In the genomic region with DNA sequence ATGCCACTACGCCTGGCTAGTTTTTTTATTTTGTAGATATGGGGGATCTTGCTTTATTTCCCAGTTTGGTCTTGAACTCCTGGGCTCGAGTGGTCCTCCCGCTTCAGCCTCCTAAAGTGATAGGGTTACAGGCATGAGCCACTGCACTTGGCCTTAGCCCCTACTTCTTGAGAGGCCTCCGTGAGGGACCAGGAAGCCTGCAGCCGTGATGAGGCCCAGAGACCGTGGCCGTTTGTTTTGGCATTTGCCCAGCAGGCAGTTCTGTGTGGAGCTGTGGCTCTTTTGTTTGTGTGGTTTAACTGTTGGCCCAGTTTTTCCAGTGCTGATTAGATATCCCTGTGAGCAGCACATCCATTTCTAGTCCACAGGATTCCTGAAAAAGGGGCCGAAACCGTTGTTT, we compare ENCODE assay signal across 1 cellular context.
A peak's percentile ranks its signal among the peaks of the same experiment; 100 is the strongest.
TF ChIP-seq lines count a peak whose summit lies in the region.

No MANE protein-coding gene starts in this region.

TF ChIP-seq in HEK293, 187 proteins besides CTCF, POLR2A, EP300 and RAD21 (continued from another document):
- TF ChIP-seq, protein P1, sequence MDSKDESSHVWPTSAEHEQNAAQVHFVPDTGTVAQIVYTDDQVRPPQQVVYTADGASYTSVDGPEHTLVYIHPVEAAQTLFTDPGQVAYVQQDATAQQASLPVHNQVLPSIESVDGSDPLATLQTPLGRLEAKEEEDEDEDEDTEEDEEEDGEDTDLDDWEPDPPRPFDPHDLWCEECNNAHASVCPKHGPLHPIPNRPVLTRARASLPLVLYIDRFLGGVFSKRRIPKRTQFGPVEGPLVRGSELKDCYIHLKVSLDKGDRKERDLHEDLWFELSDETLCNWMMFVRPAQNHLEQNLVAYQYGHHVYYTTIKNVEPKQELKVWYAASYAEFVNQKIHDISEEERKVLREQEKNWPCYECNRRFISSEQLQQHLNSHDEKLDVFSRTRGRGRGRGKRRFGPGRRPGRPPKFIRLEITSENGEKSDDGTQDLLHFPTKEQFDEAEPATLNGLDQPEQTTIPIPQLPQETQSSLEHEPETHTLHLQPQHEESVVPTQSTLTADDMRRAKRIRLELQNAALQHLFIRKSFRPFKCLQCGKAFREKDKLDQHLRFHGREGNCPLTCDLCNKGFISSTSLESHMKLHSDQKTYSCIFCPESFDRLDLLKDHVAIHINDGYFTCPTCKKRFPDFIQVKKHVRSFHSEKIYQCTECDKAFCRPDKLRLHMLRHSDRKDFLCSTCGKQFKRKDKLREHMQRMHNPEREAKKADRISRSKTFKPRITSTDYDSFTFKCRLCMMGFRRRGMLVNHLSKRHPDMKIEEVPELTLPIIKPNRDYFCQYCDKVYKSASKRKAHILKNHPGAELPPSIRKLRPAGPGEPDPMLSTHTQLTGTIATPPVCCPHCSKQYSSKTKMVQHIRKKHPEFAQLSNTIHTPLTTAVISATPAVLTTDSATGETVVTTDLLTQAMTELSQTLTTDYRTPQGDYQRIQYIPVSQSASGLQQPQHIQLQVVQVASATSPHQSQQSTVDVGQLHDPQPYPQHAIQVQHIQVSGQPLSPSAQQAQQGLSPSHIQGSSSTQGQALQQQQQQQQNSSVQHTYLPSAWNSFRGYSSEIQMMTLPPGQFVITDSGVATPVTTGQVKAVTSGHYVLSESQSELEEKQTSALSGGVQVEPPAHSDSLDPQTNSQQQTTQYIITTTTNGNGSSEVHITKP (tag by site-specific recombination; IDR thresholded peaks at IDR 0.05) = peak; percentile 51
- TF ChIP-seq ZNF660 (tag by site-specific recombination; IDR thresholded peaks at IDR 0.05) = no peak
- no peak for TF ChIP-seq IKZF3 (tag by site-specific recombination; IDR thresholded peaks at IDR 0.05)
- no peak for TF ChIP-seq ZNF48 (tag by site-specific recombination; IDR thresholded peaks at IDR 0.05)
- no peak for TF ChIP-seq ZBTB7A (tag by site-specific recombination; IDR thresholded peaks at IDR 0.05; ENCODE audit: low read depth)
- TF ChIP-seq ZBTB17 (tag by site-specific recombination; IDR thresholded peaks at IDR 0.05) = peak; percentile 72
- TF ChIP-seq, protein P2, sequence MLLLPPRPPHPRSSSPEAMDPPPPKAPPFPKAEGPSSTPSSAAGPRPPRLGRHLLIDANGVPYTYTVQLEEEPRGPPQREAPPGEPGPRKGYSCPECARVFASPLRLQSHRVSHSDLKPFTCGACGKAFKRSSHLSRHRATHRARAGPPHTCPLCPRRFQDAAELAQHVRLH (tag by site-specific recombination; IDR thresholded peaks at IDR 0.05) = 0 out of 2 replicates have a peak, but pooled peaks have one; percentile 34
- peak; percentile 76 for TF ChIP-seq ZSCAN30 (tag by site-specific recombination; IDR thresholded peaks at IDR 0.05)
- 0 out of 2 replicates have a peak, but pooled peaks have one; percentile 45 for TF ChIP-seq ZNF600 (tag by site-specific recombination; IDR thresholded peaks at IDR 0.05)
- TF ChIP-seq ZNF549 (tag by site-specific recombination; IDR thresholded peaks at IDR 0.05) = no peak
- TF ChIP-seq ZNF335 (tag by site-specific recombination; conservative IDR thresholded peaks at IDR 0.05) = peak; percentile 77
- TF ChIP-seq ZNF114 (tag by site-specific recombination; IDR thresholded peaks at IDR 0.05) = no peak
- TF ChIP-seq FEZF1 (tag by site-specific recombination; IDR thresholded peaks at IDR 0.05) = peak; percentile 91
- TF ChIP-seq ZFHX2 (tag by site-specific recombination; conservative IDR thresholded peaks at IDR 0.05) = no peak
- peak; percentile 39; the same call in 1 of the 2 replicates for TF ChIP-seq ZBTB8A (tag by site-specific recombination; IDR thresholded peaks at IDR 0.05)
- TF ChIP-seq, protein P3, sequence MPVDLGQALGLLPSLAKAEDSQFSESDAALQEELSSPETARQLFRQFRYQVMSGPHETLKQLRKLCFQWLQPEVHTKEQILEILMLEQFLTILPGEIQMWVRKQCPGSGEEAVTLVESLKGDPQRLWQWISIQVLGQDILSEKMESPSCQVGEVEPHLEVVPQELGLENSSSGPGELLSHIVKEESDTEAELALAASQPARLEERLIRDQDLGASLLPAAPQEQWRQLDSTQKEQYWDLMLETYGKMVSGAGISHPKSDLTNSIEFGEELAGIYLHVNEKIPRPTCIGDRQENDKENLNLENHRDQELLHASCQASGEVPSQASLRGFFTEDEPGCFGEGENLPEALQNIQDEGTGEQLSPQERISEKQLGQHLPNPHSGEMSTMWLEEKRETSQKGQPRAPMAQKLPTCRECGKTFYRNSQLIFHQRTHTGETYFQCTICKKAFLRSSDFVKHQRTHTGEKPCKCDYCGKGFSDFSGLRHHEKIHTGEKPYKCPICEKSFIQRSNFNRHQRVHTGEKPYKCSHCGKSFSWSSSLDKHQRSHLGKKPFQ (tag by site-specific recombination; IDR thresholded peaks at IDR 0.05) = 0 out of 2 replicates have a peak, but pooled peaks have one; percentile 7
- TF ChIP-seq PATZ1 (tag by site-specific recombination; IDR thresholded peaks at IDR 0.05) = 0 out of 2 replicates have a peak, but pooled peaks have one; percentile 21
